Comparison of ENCODE assay signal across 15 cellular contexts in the genomic region with DNA sequence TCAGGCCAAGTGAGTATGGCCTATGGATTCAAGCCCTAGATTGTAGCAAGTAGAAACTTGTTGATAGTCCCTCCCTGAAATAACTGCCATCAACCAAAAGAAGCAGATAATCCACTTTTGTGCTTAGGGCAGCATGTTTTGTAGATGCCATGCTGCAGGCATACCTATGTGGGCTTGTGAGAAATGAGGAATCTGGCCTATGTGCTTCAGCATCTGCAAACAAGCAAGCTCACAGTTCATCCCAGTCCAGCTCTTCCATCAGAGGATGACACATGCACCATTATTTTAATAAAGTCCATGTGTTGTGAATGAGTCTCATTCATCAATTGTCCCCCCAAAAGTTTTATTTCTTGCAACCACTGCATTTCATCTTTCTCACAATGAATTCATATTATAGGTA.
A peak's percentile ranks its signal among the peaks of the same experiment; 100 is the strongest.
DNase-seq lines count a peak whose midpoint lies in the region; ATAC-seq and TF ChIP-seq lines count a peak whose summit lies in the region.
"Had no signal": no experiment of that assay in that cellular context is flagged by ENCODE, and none has a peak within 500 bp of the region (broad histone marks: within the 10 kb centered on the region; RNA-seq: fewer than 3 reads in every experiment).

No MANE protein-coding gene starts in this region.

- ATAC-seq in activated CD8-positive, alpha-beta memory T cell treated with anti-CD3 and anti-CD28 coated beads, Interleukin-2, amount 10 ng/mL, durations not matched to agents 7 days and 5 days = no peak
- ATAC-seq: left cardiac atrium had no signal

- no peaks in the 10 kb centered on the region for H3K79me2 ChIP-seq in SK-N-SH (ENCODE audit: insufficient read depth)
- no peaks in the 10 kb centered on the region for H3K79me2 ChIP-seq in fibroblast of lung (ENCODE audit: control insufficient read depth, insufficient read depth, low read length)

- DNase-seq in activated CD8-positive, alpha-beta memory T cell treated with anti-CD3 and anti-CD28 coated beads, Interleukin-2, amount 10 ng/mL, durations not matched to agents 7 days and 5 days = no peak
- no peak for DNase-seq in activated CD8-positive, alpha-beta memory T cell treated with anti-CD3 and anti-CD28 coated beads, Interleukin-2, amount 50 U/mL, for 4 hours
- DNase-seq in SK-N-SH = no peak
- peak; percentile 29 to 79 for DNase-seq in fibroblast of lung (ENCODE audit: low read depth in 2 of 2)
- no peak for DNase-seq in suprapubic skin (ENCODE audit: low spot score in 2 of 2)
- DNase-seq in RPMI8226 = no peak
- DNase-seq in kidney glomerular epithelial cell (lab: John Stamatoyannopoulos, UW) = no peak
- no peak for DNase-seq in nephron progenitor cell
- DNase-seq: ACHN; activated CD4-positive, CD25-positive, alpha-beta regulatory T cell treated with anti-CD3 and anti-CD28 coated beads, Interleukin-2, amount 50 U/mL, for 72 hours; left cardiac atrium; NCI-H1105; NCI-H526 treated with DMSO at 0.1 percent for 48 hours; stimulated activated naive CD4-positive, alpha-beta T cell treated with Interleukin-2 at 50 U/mL for 16 hours had no signal

- peaks cover 21% of the 10 kb centered on the region for H3K4me1 Mint-ChIP-seq in activated CD8-positive, alpha-beta memory T cell treated with anti-CD3 and anti-CD28 coated beads, Interleukin-2, amount 10 ng/mL, durations not matched to agents 7 days and 5 days
- no peaks in the 10 kb centered on the region for H3K4me1 Mint-ChIP-seq in nephron progenitor cell

- no peak overlapping the region for H3K4me3 Mint-ChIP-seq in activated CD8-positive, alpha-beta memory T cell treated with anti-CD3 and anti-CD28 coated beads, Interleukin-2, amount 10 ng/mL, durations not matched to agents 7 days and 5 days
- no peak overlapping the region for H3K4me3 Mint-ChIP-seq in nephron progenitor cell

- H3K36me3 Mint-ChIP-seq in activated CD8-positive, alpha-beta memory T cell treated with anti-CD3 and anti-CD28 coated beads, Interleukin-2, amount 10 ng/mL, durations not matched to agents 7 days and 5 days = peaks cover 10% of the 10 kb centered on the region
- no peaks in the 10 kb centered on the region for H3K36me3 Mint-ChIP-seq in nephron progenitor cell (ENCODE audit: low read depth)

- H3K4me1 ChIP-seq in SK-N-SH (ENCODE audit: control insufficient read depth in 1 of 2, insufficient read depth in 2 of 2, low read depth in 1 of 2, low read length in 1 of 2) (peaks cover 0 to 14% of the 10 kb centered on the region in 2 experiments; a peak in 3 of 4 replicates), fibroblast of lung (ENCODE audit: control insufficient read depth, extremely low read depth, insufficient read depth, low read length) (peaks cover 14% of the 10 kb centered on the region), suprapubic skin (peaks cover 11% of the 10 kb centered on the region)

- no peaks in the 10 kb centered on the region for H3K9me2 ChIP-seq in SK-N-SH

- H3K27me3 Mint-ChIP-seq in activated CD8-positive, alpha-beta memory T cell treated with anti-CD3 and anti-CD28 coated beads, Interleukin-2, amount 10 ng/mL, durations not matched to agents 7 days and 5 days = no peaks in the 10 kb centered on the region
- H3K27me3 Mint-ChIP-seq in nephron progenitor cell (ENCODE audit: low read depth, poor library complexity) = no peaks in the 10 kb centered on the region

- TF ChIP-seq CTCF in SK-N-SH (IDR thresholded peaks at IDR 0.05) = no peak
- TF ChIP-seq CTCF in fibroblast of lung (conservative IDR thresholded peaks at IDR 0.05 in 1 of 2, IDR thresholded peaks at IDR 0.05 in 1 of 2; ENCODE audit: low read depth in 1 of 2, low read length in 2 of 2) = no peak
- TF ChIP-seq CTCF in suprapubic skin (IDR thresholded peaks at IDR 0.05) = no peak
- TF ChIP-seq CTCF in nephron progenitor cell (IDR thresholded peaks at IDR 0.05) = no peak

- peak overlapping the region; percentile 57 for H3K4me2 ChIP-seq in SK-N-SH
- no peak overlapping the region for H3K4me2 ChIP-seq in fibroblast of lung (ENCODE audit: extremely low read depth, insufficient read depth, low read length)

- H4K20me1 ChIP-seq in SK-N-SH (ENCODE audit: insufficient read depth) (no peaks in the 10 kb centered on the region), fibroblast of lung (ENCODE audit: control insufficient read depth, extremely low read depth, insufficient read depth, low read length) (no peaks in the 10 kb centered on the region)

- H3K9me3 ChIP-seq in SK-N-SH = no peaks in the 10 kb centered on the region
- H3K9me3 ChIP-seq in fibroblast of lung (ENCODE audit: control insufficient read depth, insufficient read depth, low read depth, low read length) = no peaks in the 10 kb centered on the region
- H3K9me3 ChIP-seq in suprapubic skin = no peaks in the 10 kb centered on the region
- H3K9me3 ChIP-seq: neutrophil had no signal

- no peak overlapping the region for H3K4me3 ChIP-seq in SK-N-SH (ENCODE audit: low read depth in 2 of 2, low read length in 1 of 2)
- no peak overlapping the region for H3K4me3 ChIP-seq in fibroblast of lung (replicated peaks in 1 of 4; ENCODE audit: control extremely low read depth in 1 of 4, insufficient read depth in 1 of 4, low read depth in 3 of 4, low read length in 4 of 4)
- no peak overlapping the region for H3K4me3 ChIP-seq in suprapubic skin

- CTCF ChIA-PET in activated CD8-positive, alpha-beta memory T cell treated with anti-CD3 and anti-CD28 coated beads, Interleukin-2, amount 10 ng/mL, durations not matched to agents 7 days and 5 days (lab: Charles Lee) = interaction anchor here (1.4 kb wide), 1 partner anchor 88 kb away, joined by 3 read pairs; no protein-coding TSS in a partner anchor
- CTCF ChIA-PET in SK-N-SH (lab: Yijun Ruan, JAX) = no interaction called here

- peak overlapping the region; percentile 24 for H3K27ac Mint-ChIP-seq in activated CD8-positive, alpha-beta memory T cell treated with anti-CD3 and anti-CD28 coated beads, Interleukin-2, amount 10 ng/mL, durations not matched to agents 7 days and 5 days
- no peak overlapping the region for H3K27ac Mint-ChIP-seq in nephron progenitor cell

- peaks cover 69% of the 10 kb centered on the region for H3F3A ChIP-seq in SK-N-SH (replicated peaks; ENCODE audit: insufficient read depth)

- no peak for TF ChIP-seq POLR2A in suprapubic skin (IDR thresholded peaks at IDR 0.05)

- H3K9ac ChIP-seq in SK-N-SH (peak overlapping the region; percentile 69), fibroblast of lung (ENCODE audit: insufficient read depth, low read length) (no peak overlapping the region)

- TF ChIP-seq RAD21 in SK-N-SH (IDR thresholded peaks at IDR 0.05; ENCODE audit: low read length) = no peak

- H2AFZ ChIP-seq in SK-N-SH (ENCODE audit: low read depth) = no peak overlapping the region
- no peak overlapping the region for H2AFZ ChIP-seq in fibroblast of lung (ENCODE audit: low read length)

- peaks cover 9% of the 10 kb centered on the region for H3K9me3 Mint-ChIP-seq in activated CD8-positive, alpha-beta memory T cell treated with anti-CD3 and anti-CD28 coated beads, Interleukin-2, amount 10 ng/mL, durations not matched to agents 7 days and 5 days (ENCODE audit: low read depth)
- peaks cover 39% of the 10 kb centered on the region for H3K9me3 Mint-ChIP-seq in nephron progenitor cell

- POLR2A ChIA-PET in SK-N-SH (lab: Yijun Ruan, JAX) = no interaction called here

- H3K36me3 ChIP-seq in SK-N-SH (replicated peaks in 1 of 2; ENCODE audit: control insufficient read depth in 1 of 2, insufficient read depth in 2 of 2, low read length in 1 of 2) (peaks cover 0 to 6% of the 10 kb centered on the region in 2 experiments), fibroblast of lung (ENCODE audit: control insufficient read depth, insufficient read depth, low read length) (no peaks in the 10 kb centered on the region), suprapubic skin (no peaks in the 10 kb centered on the region)
- H3K36me3 ChIP-seq: neutrophil had no signal

- H3K27ac ChIP-seq in SK-N-SH (ENCODE audit: low read depth in 2 of 2, low read length in 1 of 2) (peak overlapping the region; percentile 81 to 98; a peak in 3 of 4 replicates), fibroblast of lung (ENCODE audit: insufficient read depth, low read length) (peak overlapping the region; percentile 91), suprapubic skin (peak overlapping the region; percentile 41)
- H3K27ac ChIP-seq: neutrophil had no signal

- H3K27me3 ChIP-seq in SK-N-SH (ENCODE audit: insufficient read depth) (no peaks in the 10 kb centered on the region), fibroblast of lung (ENCODE audit: control insufficient read depth, insufficient read depth, low read length) (no peaks in the 10 kb centered on the region), suprapubic skin (no peaks in the 10 kb centered on the region)
- H3K27me3 ChIP-seq: neutrophil had no signal

- TF ChIP-seq EP300 in SK-N-SH (IDR thresholded peaks at IDR 0.05; ENCODE audit: borderline replicate concordance in 1 of 2, low read depth in 1 of 2, low read length in 1 of 2) (peak in 1 of 2 experiments; percentile 88; a peak in 1 of 4 replicates), suprapubic skin (IDR thresholded peaks at IDR 0.05) (no peak)

TF ChIP-seq in SK-N-SH, 30 proteins besides CTCF, POLR2A, EP300 and RAD21 (continues in another document):
- TF ChIP-seq MXI1 (IDR thresholded peaks at IDR 0.05; ENCODE audit: low read depth, low read length) (no peak), TCF12 (IDR thresholded peaks at IDR 0.05) (peak; percentile 96), POLR2AphosphoS5 (IDR thresholded peaks at IDR 0.05; ENCODE audit: low read depth, low read length) (peak; percentile 79), CHD2 (IDR thresholded peaks at IDR 0.05; ENCODE audit: low read length, partially characterized antibody) (no peak), PBX3 (IDR thresholded peaks at IDR 0.05) (peak; percentile 84), FOXJ3 (CRISPR knock-in tag; IDR thresholded peaks at IDR 0.05) (no peak), RXRA (IDR thresholded peaks at IDR 0.05; ENCODE audit: borderline replicate concordance, low read depth) (peak; percentile 70; the same call in 1 of the 2 replicates), TEAD4 (IDR thresholded peaks at IDR 0.05; ENCODE audit: borderline replicate concordance, insufficient read depth) (peak; percentile 74), MAX (IDR thresholded peaks at IDR 0.05; ENCODE audit: low read depth) (peak; percentile 83), FOSL2 (IDR thresholded peaks at IDR 0.05; ENCODE audit: borderline replicate concordance, low read depth) (peak; percentile 60; the same call in 1 of the 2 replicates)

Comparison
In these comparisons a context has a peak if more than half of its experiments do, and no peak if none do; other contexts are left out.
1. DNase-seq: peak in fibroblast of lung (2 of 2); none in activated CD8-positive, alpha-beta memory T cell treated with anti-CD3 and anti-CD28 coated beads, Interleukin-2, amount 10 ng/mL, durations not matched to agents 7 days and 5 days (single experiment), activated CD8-positive, alpha-beta memory T cell treated with anti-CD3 and anti-CD28 coated beads, Interleukin-2, amount 50 U/mL, for 4 hours (single experiment), SK-N-SH (single experiment), suprapubic skin (0 of 2), RPMI8226 (single experiment), kidney glomerular epithelial cell (single experiment) and nephron progenitor cell (single experiment).
2. H3K27ac ChIP-seq: peak in every context shown above with its lines; median percentile 91 in fibroblast of lung; 90 in SK-N-SH; 41 in suprapubic skin.